In the genomic region with DNA sequence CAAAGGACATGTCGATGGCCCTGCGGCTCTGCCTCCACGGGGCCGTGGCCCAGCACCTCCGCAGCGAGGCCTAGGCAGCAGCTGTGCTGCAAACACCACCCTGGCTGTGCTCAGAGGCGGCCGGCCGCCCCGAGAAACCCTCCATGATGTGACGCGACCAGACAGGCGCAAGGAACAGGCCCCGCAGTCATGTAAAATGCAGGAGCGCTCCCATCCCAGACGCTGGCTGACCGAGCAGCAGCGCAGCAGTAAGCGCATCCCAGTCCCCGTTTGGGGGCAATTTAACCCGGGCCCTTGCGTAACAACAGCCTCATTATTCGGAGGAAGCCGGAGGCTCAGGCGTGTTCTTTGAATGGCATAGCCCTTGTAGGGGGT, we compare ENCODE assay signal across 18 cellular contexts.
DNase-seq lines count a peak whose midpoint lies in the region; ATAC-seq and TF ChIP-seq lines count a peak whose summit lies in the region.
"Had no signal": no experiment of that assay in that cellular context is flagged by ENCODE, and none has a peak within 500 bp of the region (broad histone marks: within the 10 kb centered on the region; RNA-seq: fewer than 3 reads in every experiment).

No MANE protein-coding gene starts in this region.

- H3K27ac ChIP-seq in right cardiac atrium (ENCODE audit: low read length) (no peak overlapping the region), endodermal cell (ENCODE audit: low read depth, low read length) (no peak overlapping the region), osteoblast (ENCODE audit: low read depth, low read length) (no peak overlapping the region)
- H3K27ac ChIP-seq: BLaER1 treated with 17β-estradiol and CSF1 and Interleukin-3, amounts not matched to agents 10 nM and 100 nM; HL-60; KMS-11 had no signal

- H3K27me3 ChIP-seq in right cardiac atrium (ENCODE audit: control insufficient read depth, insufficient read depth): no peaks in the 10 kb centered on the region
- H3K27me3 ChIP-seq in endodermal cell (ENCODE audit: control insufficient read depth, insufficient read depth, low read length, poor library complexity, severe bottlenecking): no peaks in the 10 kb centered on the region
- H3K27me3 ChIP-seq in osteoblast (ENCODE audit: insufficient read depth, low read length): no peaks in the 10 kb centered on the region
- no peaks in the 10 kb centered on the region for H3K27me3 ChIP-seq in MG63
- H3K27me3 ChIP-seq: BLaER1 treated with 17β-estradiol and CSF1 and Interleukin-3, amounts not matched to agents 10 nM and 100 nM had no signal

- intact Hi-C loops in left ventricle myocardium superior (cut with micrococcal nuclease) (no loop called here), right cardiac atrium (cut with DNase I) (no loop called here)
- intact Hi-C loops in activated CD4-positive, alpha-beta T cell treated with anti-CD3 and anti-CD28 coated beads for 36 hours (cut with DNase I, micrococcal nuclease): no loop called here

- DNase-seq in left ventricle myocardium superior (peak; percentile 14), right cardiac atrium (no peak), endodermal cell (peak; percentile 43), osteoblast (ENCODE audit: insufficient read length, low spot score, missing footprints) (peak; percentile 8), MG63 (no peak)
- DNase-seq in activated CD4-positive, alpha-beta T cell treated with anti-CD3 and anti-CD28 coated beads for 36 hours: no peak
- DNase-seq: NCI-H1417, NCI-H187, NCI-H2107, NCI-H510A, NCI-H774, OCI-M1, SHP77 treated with DMSO at 0.1 percent for 48 hours had no signal

- H4K20me1 ChIP-seq in osteoblast (ENCODE audit: insufficient read depth, low read length): no peaks in the 10 kb centered on the region
- H4K20me1 ChIP-seq: BLaER1 treated with 17β-estradiol and CSF1 and Interleukin-3, amounts not matched to agents 10 nM and 100 nM had no signal

- H3K9me3 ChIP-seq in right cardiac atrium (ENCODE audit: control insufficient read depth, low read length): no peaks in the 10 kb centered on the region
- H3K9me3 ChIP-seq in endodermal cell (ENCODE audit: control insufficient read depth, low read length): no peaks in the 10 kb centered on the region
- no peaks in the 10 kb centered on the region for H3K9me3 ChIP-seq in osteoblast (ENCODE audit: low read depth, low read length)
- no peaks in the 10 kb centered on the region for H3K9me3 ChIP-seq in MG63
- H3K9me3 ChIP-seq: BLaER1 treated with 17β-estradiol and CSF1 and Interleukin-3, amounts not matched to agents 10 nM and 100 nM had no signal

- H3K79me2 ChIP-seq in osteoblast (ENCODE audit: insufficient read depth, low read length): no peaks in the 10 kb centered on the region

- TF ChIP-seq CTCF in endodermal cell (conservative IDR thresholded peaks at IDR 0.05) (no peak), osteoblast (IDR thresholded peaks at IDR 0.05; ENCODE audit: extremely low read depth, low read depth, low read length) (no peak)

- H3K4me2 ChIP-seq in osteoblast (ENCODE audit: insufficient read depth, low read length): no peak overlapping the region
- H3K4me2 ChIP-seq: BLaER1 treated with 17β-estradiol and CSF1 and Interleukin-3, amounts not matched to agents 10 nM and 100 nM; KMS-11 had no signal

- H2AFZ ChIP-seq in osteoblast (ENCODE audit: low read length): no peak overlapping the region

- H3K36me3 ChIP-seq in endodermal cell (ENCODE audit: control insufficient read depth, insufficient read depth, low read length) (no peaks in the 10 kb centered on the region), osteoblast (ENCODE audit: insufficient read depth, low read length) (no peaks in the 10 kb centered on the region), MG63 (no peaks in the 10 kb centered on the region)
- H3K36me3 ChIP-seq: BLaER1 treated with 17β-estradiol and CSF1 and Interleukin-3, amounts not matched to agents 10 nM and 100 nM had no signal

- peaks cover 5% of the 10 kb centered on the region for H3K9me3 Mint-ChIP-seq in endodermal cell
- H3K9me3 Mint-ChIP-seq in activated CD4-positive, alpha-beta T cell treated with anti-CD3 and anti-CD28 coated beads for 36 hours (ENCODE audit: low read depth): peaks cover 9% of the 10 kb centered on the region

- 83% methylated on average over 25 of the region's 25 CpGs for WGBS in right cardiac atrium
- WGBS in endodermal cell (ENCODE audit: insufficient coverage in 1 of 2, insufficient read length in 1 of 2), 2 experiments: 89 to 91% methylated on average over 25 of the region's 25 CpGs

- H3K4me1 ChIP-seq in right cardiac atrium (ENCODE audit: control insufficient read depth, insufficient read depth, low read length) (no peaks in the 10 kb centered on the region), endodermal cell (ENCODE audit: control insufficient read depth, insufficient read depth, low read length) (no peaks in the 10 kb centered on the region), osteoblast (ENCODE audit: insufficient read depth, low read length) (no peaks in the 10 kb centered on the region)
- H3K4me1 ChIP-seq: BLaER1 treated with 17β-estradiol and CSF1 and Interleukin-3, amounts not matched to agents 10 nM and 100 nM had no signal

- no peak overlapping the region for H3K27ac Mint-ChIP-seq in endodermal cell
- H3K27ac Mint-ChIP-seq in activated CD4-positive, alpha-beta T cell treated with anti-CD3 and anti-CD28 coated beads for 36 hours: no peak overlapping the region
- H3K27ac Mint-ChIP-seq: CD8-positive, alpha-beta memory T cell had no signal

- no peak overlapping the region for H3K4me3 Mint-ChIP-seq in endodermal cell
- no peak overlapping the region for H3K4me3 Mint-ChIP-seq in activated CD4-positive, alpha-beta T cell treated with anti-CD3 and anti-CD28 coated beads for 36 hours
- H3K4me3 Mint-ChIP-seq: CD8-positive, alpha-beta memory T cell had no signal

- CTCF ChIA-PET in activated CD4-positive, alpha-beta T cell treated with anti-CD3 and anti-CD28 coated beads for 36 hours (lab: Charles Lee): no interaction called here

- POLR2A ChIA-PET in activated CD4-positive, alpha-beta T cell treated with anti-CD3 and anti-CD28 coated beads for 36 hours (lab: Charles Lee): no interaction called here

- no peaks in the 10 kb centered on the region for H3K36me3 Mint-ChIP-seq in endodermal cell (ENCODE audit: low read depth)
- H3K36me3 Mint-ChIP-seq in activated CD4-positive, alpha-beta T cell treated with anti-CD3 and anti-CD28 coated beads for 36 hours (ENCODE audit: low read depth): no peaks in the 10 kb centered on the region
- H3K36me3 Mint-ChIP-seq: CD8-positive, alpha-beta memory T cell had no signal

- H3K27me3 Mint-ChIP-seq in endodermal cell (ENCODE audit: insufficient read depth): peaks cover 4% of the 10 kb centered on the region
- peaks cover 8% of the 10 kb centered on the region for H3K27me3 Mint-ChIP-seq in activated CD4-positive, alpha-beta T cell treated with anti-CD3 and anti-CD28 coated beads for 36 hours

- no peak overlapping the region for H3K4me3 ChIP-seq in right cardiac atrium (ENCODE audit: low read length)
- no peak overlapping the region for H3K4me3 ChIP-seq in endodermal cell (ENCODE audit: low read length)
- H3K4me3 ChIP-seq in osteoblast (ENCODE audit: insufficient read depth, low read length): no peak overlapping the region
- H3K4me3 ChIP-seq in MG63: no peak overlapping the region
- H3K4me3 ChIP-seq: BLaER1 treated with 17β-estradiol and CSF1 and Interleukin-3, amounts not matched to agents 10 nM and 100 nM had no signal

- H3K9ac ChIP-seq in endodermal cell (ENCODE audit: extremely low read depth, low read length, poor library complexity, severe bottlenecking): no peak overlapping the region
- H3K9ac ChIP-seq: BLaER1 treated with 17β-estradiol and CSF1 and Interleukin-3, amounts not matched to agents 10 nM and 100 nM; KMS-11 had no signal

- no peak for ATAC-seq in left ventricle myocardium superior
- ATAC-seq in right cardiac atrium: no peak
- no peak for ATAC-seq in HG02678 (IDR thresholded peaks at IDR 0.05; ENCODE audit: unreplicated experiment)
- no peak for ATAC-seq in activated CD4-positive, alpha-beta T cell treated with anti-CD3 and anti-CD28 coated beads for 36 hours

- peaks cover 15% of the 10 kb centered on the region for H3K4me1 Mint-ChIP-seq in endodermal cell
- no peaks in the 10 kb centered on the region for H3K4me1 Mint-ChIP-seq in activated CD4-positive, alpha-beta T cell treated with anti-CD3 and anti-CD28 coated beads for 36 hours
- H3K4me1 Mint-ChIP-seq: CD8-positive, alpha-beta memory T cell had no signal

Comparison
In these comparisons a context has a peak if more than half of its experiments do, and no peak if none do; other contexts are left out.
1. DNase-seq: peak in left ventricle myocardium superior (single experiment), endodermal cell (single experiment) and osteoblast (single experiment); none in right cardiac atrium (0 of 3), MG63 (single experiment) and activated CD4-positive, alpha-beta T cell treated with anti-CD3 and anti-CD28 coated beads for 36 hours (single experiment).